ENCODE assay signal across 8 cellular contexts in the genomic region with DNA sequence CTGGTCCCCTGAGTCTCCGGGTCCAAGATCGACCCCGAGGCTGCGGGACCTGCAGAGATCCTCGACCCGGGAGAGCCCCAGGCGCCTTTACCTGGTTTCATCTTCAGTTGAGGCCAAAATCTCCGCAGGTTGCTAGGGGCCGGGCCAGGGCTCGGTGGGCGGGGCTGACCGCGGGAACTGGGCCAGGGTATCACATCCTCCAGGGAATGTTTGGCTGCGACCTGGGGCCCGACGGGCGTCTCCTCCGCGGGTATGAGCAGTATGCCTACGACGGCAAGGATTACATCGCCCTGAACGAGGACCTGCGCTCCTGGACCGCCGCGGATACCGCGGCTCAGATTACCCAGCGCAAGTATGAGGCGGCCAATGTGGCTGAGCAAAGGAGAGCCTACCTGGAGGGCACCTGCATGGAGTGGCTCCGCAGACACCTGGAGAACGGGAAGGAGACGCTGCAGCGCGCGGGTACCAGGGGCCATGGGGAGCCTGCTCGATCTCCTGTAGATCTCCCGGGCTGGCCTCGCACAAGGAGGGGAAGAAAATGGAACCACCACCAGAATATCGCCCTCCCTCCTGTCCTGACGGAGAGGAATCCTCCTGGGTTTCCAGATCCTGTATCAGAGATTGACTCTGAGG.
A peak's percentile ranks its signal among the peaks of the same experiment; 100 is the strongest.
DNase-seq lines count a peak whose midpoint lies in the region; ATAC-seq lines count a peak whose summit lies in the region.

No MANE protein-coding gene starts in this region.

- peaks cover 13% of the 10 kb centered on the region for H3K4me1 Mint-ChIP-seq in activated naive CD8-positive, alpha-beta T cell (ENCODE audit: low read depth)

- DNase-seq in NCI-H2029 treated with DMSO at 0.1 percent for 48 hours (lab: John Stamatoyannopoulos, UW) (peak; percentile 11), iPS-NIHi11 (ENCODE audit: low spot score) (peak; percentile 46), NCI-H1694 treated with DMSO at 0.1 percent for 48 hours (lab: John Stamatoyannopoulos, UW) (no peak)
- peak; percentile 43 for DNase-seq in stimulated activated CD4-positive, alpha-beta T cell treated with anti-CD3 and anti-CD28 coated beads, Interleukin-12 subunit alpha, Interleukin-12 subunit beta, amount 100 ng/mL, for 4 hours

- H3K36me3 Mint-ChIP-seq in activated naive CD8-positive, alpha-beta T cell = peaks cover 15% of the 10 kb centered on the region

- peak overlapping the region; percentile 69 for H3K4me3 Mint-ChIP-seq in activated naive CD8-positive, alpha-beta T cell

- H3K27ac Mint-ChIP-seq in activated naive CD8-positive, alpha-beta T cell = no peak overlapping the region

- ATAC-seq in HG02885 (IDR thresholded peaks at IDR 0.05; ENCODE audit: poor library complexity, unreplicated experiment) (no peak), GM21717 (IDR thresholded peaks at IDR 0.05; ENCODE audit: unreplicated experiment) (no peak), HG03432 (IDR thresholded peaks at IDR 0.05; ENCODE audit: unreplicated experiment) (no peak)

- H3K9me3 Mint-ChIP-seq in activated naive CD8-positive, alpha-beta T cell (ENCODE audit: low read depth) = no peaks in the 10 kb centered on the region

- peaks cover 7% of the 10 kb centered on the region for H3K27me3 Mint-ChIP-seq in activated naive CD8-positive, alpha-beta T cell
